ENCODE assay signal across 1 cellular context in the genomic region with DNA sequence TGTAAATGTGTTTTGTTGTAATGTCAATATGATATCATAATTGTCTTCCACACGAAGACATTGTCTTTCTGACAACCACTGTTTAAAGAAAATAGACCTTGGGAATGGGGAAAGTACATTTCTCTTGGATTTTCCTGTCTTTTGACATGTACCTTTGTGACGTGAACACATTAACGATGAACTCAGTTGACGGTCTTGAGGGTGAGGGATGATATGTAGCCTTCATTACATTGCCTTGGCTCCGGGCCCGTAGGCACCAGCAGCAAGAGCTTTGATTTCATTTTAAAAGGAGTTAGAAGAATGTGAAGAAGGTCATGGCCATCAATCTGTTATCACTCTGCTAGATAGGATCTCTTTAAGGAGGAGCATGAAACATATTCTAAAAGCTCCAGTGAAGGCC.
A peak's percentile ranks its signal among the peaks of the same experiment; 100 is the strongest.
TF ChIP-seq lines count a peak whose summit lies in the region.

No MANE protein-coding gene starts in this region.

TF ChIP-seq in HEK293, 187 proteins besides CTCF, POLR2A, EP300 and RAD21 (continued from another document):
- TF ChIP-seq, protein P1, sequence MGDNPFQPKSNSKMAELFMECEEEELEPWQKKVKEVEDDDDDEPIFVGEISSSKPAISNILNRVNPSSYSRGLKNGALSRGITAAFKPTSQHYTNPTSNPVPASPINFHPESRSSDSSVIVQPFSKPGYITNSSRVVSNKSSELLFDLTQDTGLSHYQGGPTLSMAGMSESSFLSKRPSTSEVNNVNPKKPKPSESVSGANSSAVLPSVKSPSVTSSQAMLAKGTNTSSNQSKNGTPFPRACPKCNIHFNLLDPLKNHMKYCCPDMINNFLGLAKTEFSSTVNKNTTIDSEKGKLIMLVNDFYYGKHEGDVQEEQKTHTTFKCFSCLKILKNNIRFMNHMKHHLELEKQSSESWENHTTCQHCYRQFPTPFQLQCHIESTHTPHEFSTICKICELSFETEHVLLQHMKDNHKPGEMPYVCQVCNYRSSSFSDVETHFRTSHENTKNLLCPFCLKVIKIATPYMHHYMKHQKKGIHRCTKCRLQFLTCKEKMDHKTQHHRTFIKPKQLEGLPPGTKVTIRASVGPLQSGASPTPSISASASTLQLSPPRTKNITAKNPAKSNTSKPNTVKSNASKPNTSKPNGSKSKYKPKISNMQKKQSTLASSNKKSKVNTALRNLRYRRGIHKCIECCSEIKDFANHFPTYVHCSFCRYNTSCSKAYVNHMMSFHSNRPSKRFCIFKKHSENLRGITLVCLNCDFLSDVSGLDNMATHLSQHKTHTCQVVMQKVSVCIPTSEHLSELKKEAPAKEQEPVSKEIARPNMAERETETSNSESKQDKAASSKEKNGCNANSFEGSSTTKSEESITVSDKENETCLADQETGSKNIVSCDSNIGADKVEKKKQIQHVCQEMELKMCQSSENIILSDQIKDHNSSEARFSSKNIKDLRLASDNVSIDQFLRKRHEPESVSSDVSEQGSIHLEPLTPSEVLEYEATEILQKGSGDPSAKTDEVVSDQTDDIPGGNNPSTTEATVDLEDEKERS (tag by site-specific recombination; IDR thresholded peaks at IDR 0.05), result no peak
- TF ChIP-seq ZNF629 (tag by site-specific recombination; IDR thresholded peaks at IDR 0.05), result 0 out of 2 replicates have a peak, but pooled peaks have one; percentile 13
